ENCODE assay signal across 28 cellular contexts in the genomic region with DNA sequence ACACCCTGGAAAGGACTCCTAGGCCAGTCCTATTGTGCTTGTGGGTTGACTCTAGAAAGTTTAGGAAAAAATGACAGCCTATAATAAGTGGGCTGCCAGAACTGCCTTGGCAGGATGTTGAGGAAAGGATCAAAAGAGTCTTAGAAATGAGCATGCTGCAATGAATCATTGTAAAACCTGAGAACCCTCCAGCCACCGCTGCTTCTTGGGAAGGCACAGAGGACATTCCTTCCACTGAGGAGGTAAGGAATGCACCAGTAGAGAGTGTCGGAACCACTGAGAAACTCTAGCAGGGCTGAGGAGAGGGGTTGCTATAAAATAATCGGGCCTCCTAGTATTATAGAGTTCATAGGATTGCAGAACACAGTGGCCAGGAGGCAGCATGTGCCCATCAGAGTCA.
"Had no signal": no experiment of that assay in that cellular context is flagged by ENCODE, and none has a peak within 500 bp of the region (broad histone marks: within the 10 kb centered on the region; RNA-seq: fewer than 3 reads in every experiment).

No MANE protein-coding gene starts in this region.

- H3K27ac ChIP-seq: ascending aorta, brain microvascular endothelial cell, KMS-11, Peyer's patch, RWPE1, VCaP had no signal

- H3K36me3 ChIP-seq: ascending aorta, brain microvascular endothelial cell, Peyer's patch had no signal

- H3K27me3 ChIP-seq: ascending aorta, brain microvascular endothelial cell, Peyer's patch had no signal

- H3K4me3 ChIP-seq: ascending aorta, Peyer's patch had no signal

- H3K4me1 ChIP-seq: ascending aorta, Peyer's patch had no signal

- H3K9me3 ChIP-seq: ascending aorta, Peyer's patch had no signal

- DNase-seq: activated B cell treated with CpG ODN at 0.5 μM for 24 hours; activated CD4-positive, alpha-beta memory T cell treated with anti-CD3 and anti-CD28 coated beads for 36 hours; activated CD4-positive, alpha-beta T cell treated with anti-CD3 and anti-CD28 coated beads for 4 hours; activated CD4-positive, alpha-beta T cell treated with anti-CD3 and anti-CD28 coated beads, Interleukin-2, amount 50 U/mL, for 1 hour; activated CD4-positive, CD25-positive, alpha-beta regulatory T cell treated with anti-CD3 and anti-CD28 coated beads, Interleukin-2, amount 50 U/mL, for 72 hours; activated CD8-positive, alpha-beta memory T cell treated with anti-CD3 and anti-CD28 coated beads, Interleukin-2, amount 50 U/mL, for 48 hours; activated effector memory CD4-positive, alpha-beta T cell treated with Interleukin-2 at 50 U/mL for 16 hours; activated naive CD4-positive, alpha-beta T cell; activated naive CD8-positive, alpha-beta T cell treated with anti-CD3 and anti-CD28 coated beads, Interleukin-2, amount 10 ng/mL, durations not matched to agents 7 days and 5 days; activated T-cell treated with anti-CD3 and anti-CD28 coated beads, Interleukin-2, amount 50 U/mL, for 48 hours; amygdala; brain microvascular endothelial cell; central memory CD4-positive, alpha-beta T cell; NCI-H1105; NCI-H1417 treated with DMSO at 0.1 percent for 48 hours; NCI-H187 treated with DMSO at 0.1 percent for 48 hours; NCI-H2081; NCI-H345; NCI-H524 treated with DMSO at 0.1 percent for 48 hours; PC-3; Peyer's patch; SIG-M5; T-cell; T-helper 17 cell had no signal
